ENCODE assay signal across 16 cellular contexts in the genomic region with DNA sequence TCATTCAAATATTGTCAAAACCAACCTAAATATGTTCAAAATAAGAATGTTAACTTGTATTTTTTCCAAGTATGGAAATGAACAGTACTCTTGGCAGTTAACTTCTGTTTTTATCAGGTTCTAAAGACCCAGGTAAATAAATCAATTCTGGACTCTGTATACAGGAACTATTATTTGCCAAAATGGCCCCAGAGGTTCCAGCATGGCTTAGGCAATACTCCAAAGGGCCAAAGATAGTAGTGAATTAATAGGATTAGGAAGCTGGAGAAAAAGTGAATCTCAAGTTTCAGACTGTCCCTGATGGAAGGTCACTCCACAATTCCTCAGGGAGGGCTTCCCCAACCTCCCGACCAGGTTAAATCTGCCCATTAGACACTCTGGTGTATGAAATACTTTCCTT. TPM values are rescaled to one million over a fixed set of nuclear protein-coding genes. Genes with fewer than 3 reads are reported as not detected.
A peak's percentile ranks its signal among the peaks of the same experiment; 100 is the strongest.
DNase-seq lines count a peak whose midpoint lies in the region; ATAC-seq and TF ChIP-seq lines count a peak whose summit lies in the region.
"Had no signal": no experiment of that assay in that cellular context is flagged by ENCODE, and none has a peak within 500 bp of the region (broad histone marks: within the 10 kb centered on the region; RNA-seq: fewer than 3 reads in every experiment).

No MANE protein-coding gene starts in this region.

- H3K4me1 Mint-ChIP-seq in activated naive CD4-positive, alpha-beta T cell treated with anti-CD3 and anti-CD28 coated beads, Interleukin-2, amount 50 U/mL, for 24 hours: peaks cover 90% of the 10 kb centered on the region
- H3K4me1 Mint-ChIP-seq in naive B cell: peaks cover 69 to 97% (median 89%) of the 10 kb centered on the region in 3 donors

- peaks cover 75% of the 10 kb centered on the region for H3K36me3 ChIP-seq in OCI-LY7 (ENCODE audit: insufficient read depth, low read length)
- H3K36me3 ChIP-seq: MG63 had no signal

- TF ChIP-seq CTCF in OCI-LY7 (conservative IDR thresholded peaks at IDR 0.05; ENCODE audit: low read length): no peak

- no peaks in the 10 kb centered on the region for H3K9me3 Mint-ChIP-seq in activated naive CD4-positive, alpha-beta T cell treated with anti-CD3 and anti-CD28 coated beads, Interleukin-2, amount 50 U/mL, for 24 hours
- no peaks in the 10 kb centered on the region for H3K9me3 Mint-ChIP-seq in activated naive CD4-positive, alpha-beta T cell treated with anti-CD3 and anti-CD28 coated beads, Interleukin-2, amount 50 U/mL, for 72 hours
- peaks cover 0 to 4% (median 0%) of the 10 kb centered on the region in 7 donors for H3K9me3 Mint-ChIP-seq in naive B cell
- H3K9me3 Mint-ChIP-seq: H9 had no signal

- peak overlapping the region; percentile 97 for H3K4me2 ChIP-seq in OCI-LY7 (ENCODE audit: low read length)

- intact Hi-C loops in OCI-LY7 (cut with micrococcal nuclease; ENCODE audit: unreplicated experiment): loop anchor here (5.0 to 10.0 kb wide), 2 partner anchors 167 to 655 kb away; partner anchors contain the start of gene LYRM2
- intact Hi-C loops in posterior cingulate gyrus (cut with DNase I): no loop called here

- ATAC-seq in activated naive CD4-positive, alpha-beta T cell treated with anti-CD3 and anti-CD28 coated beads, Interleukin-2, amount 50 U/mL, for 72 hours: no peak
- ATAC-seq in naive B cell (ENCODE audit: low read depth in 2 of 2) (no peak), GM18511 (IDR thresholded peaks at IDR 0.05; ENCODE audit: unreplicated experiment) (no peak)

- H2AFZ ChIP-seq in OCI-LY7 (ENCODE audit: low read length): no peak overlapping the region

- BruUV-seq in OCI-LY7 (replicated peaks; lab: Mats Ljungman, UMichigan): no TSS peak

- no peak for DNase-seq in activated naive CD4-positive, alpha-beta T cell treated with anti-CD3 and anti-CD28 coated beads, Interleukin-2, amount 50 U/mL, for 72 hours (ENCODE audit: low spot score in 2 of 2)
- DNase-seq in OCI-LY7 (ENCODE audit: low spot score) (no peak), naive B cell (no peak), NCI-H82 treated with DMSO at 0.1 percent for 48 hours (lab: John Stamatoyannopoulos, UW; ENCODE audit: unreplicated experiment) (no peak), posterior cingulate gyrus (no peak)
- DNase-seq: Calu3; CD4-positive, CD25-positive, alpha-beta regulatory T cell; DMS79; H9; MG63; NCI-H1092 treated with DMSO at 0.1 percent for 48 hours; NCI-H187 treated with DMSO at 0.1 percent for 48 hours; NCI-H446; NCI-H774 had no signal

- peaks cover 45% of the 10 kb centered on the region for H3K36me3 Mint-ChIP-seq in activated naive CD4-positive, alpha-beta T cell treated with anti-CD3 and anti-CD28 coated beads, Interleukin-2, amount 50 U/mL, for 24 hours
- peaks cover 33 to 43% of the 10 kb centered on the region in 2 donors for H3K36me3 Mint-ChIP-seq in activated naive CD4-positive, alpha-beta T cell treated with anti-CD3 and anti-CD28 coated beads, Interleukin-2, amount 50 U/mL, for 72 hours
- peaks cover 30 to 57% of the 10 kb centered on the region in 2 donors for H3K36me3 Mint-ChIP-seq in naive B cell

- H3K4me3 ChIP-seq in OCI-LY7 (ENCODE audit: low read depth, low read length, poor library complexity, severe bottlenecking): no peak overlapping the region
- H3K4me3 ChIP-seq: MG63 had no signal

- no peaks in the 10 kb centered on the region for H3K27me3 Mint-ChIP-seq in activated naive CD4-positive, alpha-beta T cell treated with anti-CD3 and anti-CD28 coated beads, Interleukin-2, amount 50 U/mL, for 24 hours
- no peaks in the 10 kb centered on the region for H3K27me3 Mint-ChIP-seq in naive B cell

- H3K9me2 ChIP-seq in OCI-LY7 (ENCODE audit: insufficient read depth, low read length): no peaks in the 10 kb centered on the region

- peak overlapping the region; percentile 96 for H3K4me3 Mint-ChIP-seq in activated naive CD4-positive, alpha-beta T cell treated with anti-CD3 and anti-CD28 coated beads, Interleukin-2, amount 50 U/mL, for 24 hours
- H3K4me3 Mint-ChIP-seq in naive B cell: peak overlapping the region in 7 of 8 donors; percentile 52 to 99 (median 86)
- H3K4me3 Mint-ChIP-seq: H9 had no signal

- H4K20me1 ChIP-seq in OCI-LY7 (ENCODE audit: insufficient read depth, low read length): peaks cover 9% of the 10 kb centered on the region; the same call in 1 of the 2 replicates

- CTCF ChIA-PET in OCI-LY7 (lab: Charles Lee; ENCODE audit: unreplicated experiment): no interaction called here

- H3K27ac Mint-ChIP-seq in activated naive CD4-positive, alpha-beta T cell treated with anti-CD3 and anti-CD28 coated beads, Interleukin-2, amount 50 U/mL, for 24 hours: peak overlapping the region; percentile 100
- H3K27ac Mint-ChIP-seq in activated naive CD4-positive, alpha-beta T cell treated with anti-CD3 and anti-CD28 coated beads, Interleukin-2, amount 50 U/mL, for 72 hours: peak overlapping the region in 1 of 2 donors; percentile 94
- peak overlapping the region in 5 of 6 donors; percentile 37 to 98 (median 88) for H3K27ac Mint-ChIP-seq in naive B cell
- H3K27ac Mint-ChIP-seq: H9 had no signal

- no peaks in the 10 kb centered on the region for H3K9me3 ChIP-seq in OCI-LY7 (ENCODE audit: low read length)

- peaks cover 91% of the 10 kb centered on the region for H3K4me1 ChIP-seq in OCI-LY7 (ENCODE audit: insufficient read depth, low read length, poor library complexity, severe bottlenecking)

- peaks cover 100% of the 10 kb centered on the region for H3K79me2 ChIP-seq in OCI-LY7 (ENCODE audit: insufficient read depth, low read depth, low read length)

- POLR2A ChIA-PET in OCI-LY7 (lab: Charles Lee): interaction anchor here (0.6 to 3.4 kb wide), 17 partner anchors 8 to 184 kb away, joined by 3 to 20 read pairs (median 6); no protein-coding TSS in a partner anchor

- H3K27ac ChIP-seq in OCI-LY7 (ENCODE audit: low read depth, low read length, poor library complexity, severe bottlenecking): peak overlapping the region; percentile 84

RNA-seq across cellular contexts. Expression of gene BACH2, which starts 6.7 kb away (rescaled TPM):
- 10 to 100 TPM; 48.7 to 90.8 TPM for total RNA-seq in activated naive CD4-positive, alpha-beta T cell treated with anti-CD3 and anti-CD28 coated beads, Interleukin-2, amount 50 U/mL, for 72 hours
- 92.0 and 95.7 TPM in 2 replicates for total RNA-seq in OCI-LY7 (2014; rRNA removed; shearing (Covaris generic))
- total RNA-seq in OCI-LY7 (2022): 163 and 265 TPM in 2 replicates
- 100 to 1,000 TPM in 1 of 6 donors, 10 to 100 TPM in 5; 31.0 to 130 (median 78.4) TPM for polyA plus RNA-seq in naive B cell (ENCODE audit: low read depth in 6 of 6)
